8 cellular contexts compared by ENCODE assay signal in genomic region chr11:124402326-124402922, GRCh38. TPM values are rescaled to one million over a fixed set of nuclear protein-coding genes. Genes with fewer than 3 reads are reported as not detected.
DNase-seq lines count a peak whose midpoint lies in the region; ATAC-seq and TF ChIP-seq lines count a peak whose summit lies in the region.

No MANE protein-coding gene starts in this region.

- DNase-seq in CD1c-positive myeloid dendritic cell (ENCODE audit: extremely low spot score) (peak; percentile 65), GM13976 (ENCODE audit: low spot score) (peak; percentile 67), NCI-H446 treated with DMSO at 0.1 percent for 48 hours (lab: John Stamatoyannopoulos, UW) (peak; percentile 28), glomerular visceral epithelial cell (ENCODE audit: extremely low spot score) (peak; percentile 53), prostate gland (ENCODE audit: low spot score) (peak; percentile 39), OCI-M2 (lab: John Stamatoyannopoulos, UW; ENCODE audit: unreplicated experiment) (no peak)
- peak; percentile 31 for DNase-seq in activated T-helper 1 cell treated with anti-CD3 and anti-CD28 coated beads, Interleukin-12 subunit alpha, Interleukin-12 subunit beta, Interleukin-2, Interleukin-4 antibody, amounts not matched to agents 30 ng/mL and 10 ng/mL and 1 ng/mL, durations not matched to agents 14 hours and 24 hours and 36 hours (ENCODE audit: low spot score)

- TF ChIP-seq POLR2A in prostate gland (IDR thresholded peaks at IDR 0.05), result no peak

- no peaks in the 10 kb centered on the region for H3K9me3 Mint-ChIP-seq in activated T-helper 1 cell treated with anti-CD3 and anti-CD28 coated beads, Interleukin-12 subunit alpha, Interleukin-12 subunit beta, Interleukin-2, Interleukin-4 antibody, amounts not matched to agents 30 ng/mL and 10 ng/mL and 1 ng/mL, durations not matched to agents 14 hours and 24 hours and 36 hours

- H3K4me3 ChIP-seq in prostate gland, result no peak overlapping the region

- in situ Hi-C loops in GM13976 (cut with MboI; ENCODE audit: low sequenced_read_pairs, unreplicated experiment), result loop anchor here (25.0 kb wide), 1 partner anchor 185 kb away; no protein-coding TSS in a partner anchor

- H3K4me1 Mint-ChIP-seq in activated T-helper 1 cell treated with anti-CD3 and anti-CD28 coated beads, Interleukin-12 subunit alpha, Interleukin-12 subunit beta, Interleukin-2, Interleukin-4 antibody, amounts not matched to agents 30 ng/mL and 10 ng/mL and 1 ng/mL, durations not matched to agents 14 hours and 24 hours and 36 hours (ENCODE audit: low read depth), result no peaks in the 10 kb centered on the region

- no peaks in the 10 kb centered on the region for H3K4me1 ChIP-seq in prostate gland (replicated peaks)

- intact Hi-C loops in activated T-helper 1 cell treated with anti-CD3 and anti-CD28 coated beads, Interleukin-12 subunit alpha, Interleukin-12 subunit beta, Interleukin-2, Interleukin-4 antibody, amounts not matched to agents 30 ng/mL and 10 ng/mL and 1 ng/mL, durations not matched to agents 14 hours and 24 hours and 36 hours (cut with micrococcal nuclease), result loop anchor here (2.0 kb wide), 1 partner anchor 332 kb away; no protein-coding TSS in a partner anchor
- intact Hi-C loops in prostate gland (cut with DNase I), result no loop called here

- H3K27me3 ChIP-seq in prostate gland (replicated peaks; ENCODE audit: insufficient read depth), result no peaks in the 10 kb centered on the region

- H3K36me3 Mint-ChIP-seq in activated T-helper 1 cell treated with anti-CD3 and anti-CD28 coated beads, Interleukin-12 subunit alpha, Interleukin-12 subunit beta, Interleukin-2, Interleukin-4 antibody, amounts not matched to agents 30 ng/mL and 10 ng/mL and 1 ng/mL, durations not matched to agents 14 hours and 24 hours and 36 hours (ENCODE audit: low read depth), result no peaks in the 10 kb centered on the region

- no peaks in the 10 kb centered on the region for H3K36me3 ChIP-seq in prostate gland

- no peaks in the 10 kb centered on the region for H3K9me3 ChIP-seq in prostate gland

- TF ChIP-seq CTCF in GM13976 (IDR thresholded peaks at IDR 0.05; ENCODE audit: borderline replicate concordance, control extremely low read depth, extremely low read depth, insufficient read depth, missing control alignments) (peak; percentile 79), prostate gland (IDR thresholded peaks at IDR 0.05) (peak in 3 of 4 experiments; percentile 23 to 58 (median 34))

- 39% methylated on average over 8 of the region's 8 CpGs for WGBS in prostate gland

- ATAC-seq in HG02885 (IDR thresholded peaks at IDR 0.05; ENCODE audit: poor library complexity, unreplicated experiment), result peak; percentile 93

- no peak overlapping the region for H3K4me3 Mint-ChIP-seq in activated T-helper 1 cell treated with anti-CD3 and anti-CD28 coated beads, Interleukin-12 subunit alpha, Interleukin-12 subunit beta, Interleukin-2, Interleukin-4 antibody, amounts not matched to agents 30 ng/mL and 10 ng/mL and 1 ng/mL, durations not matched to agents 14 hours and 24 hours and 36 hours

- H3K27ac Mint-ChIP-seq in activated T-helper 1 cell treated with anti-CD3 and anti-CD28 coated beads, Interleukin-12 subunit alpha, Interleukin-12 subunit beta, Interleukin-2, Interleukin-4 antibody, amounts not matched to agents 30 ng/mL and 10 ng/mL and 1 ng/mL, durations not matched to agents 14 hours and 24 hours and 36 hours, result no peak overlapping the region

- no peak overlapping the region for H3K27ac ChIP-seq in prostate gland

- peaks cover 4% of the 10 kb centered on the region for H3K27me3 Mint-ChIP-seq in activated T-helper 1 cell treated with anti-CD3 and anti-CD28 coated beads, Interleukin-12 subunit alpha, Interleukin-12 subunit beta, Interleukin-2, Interleukin-4 antibody, amounts not matched to agents 30 ng/mL and 10 ng/mL and 1 ng/mL, durations not matched to agents 14 hours and 24 hours and 36 hours (ENCODE audit: insufficient read depth)

RNA-seq across cellular contexts. Expression of gene OR8B3, which starts 3.6 kb away (rescaled TPM):
- total RNA-seq in activated T-helper 1 cell treated with anti-CD3 and anti-CD28 coated beads, Interleukin-12 subunit alpha, Interleukin-12 subunit beta, Interleukin-2, Interleukin-4 antibody, amounts not matched to agents 30 ng/mL and 10 ng/mL and 1 ng/mL, durations not matched to agents 14 hours and 24 hours and 36 hours, result not detected in 2 replicates
- total RNA-seq in prostate gland, result not detected

RNA-seq across cellular contexts. Expression of gene OR8B2, which starts 18.1 kb away (rescaled TPM):
- total RNA-seq in activated T-helper 1 cell treated with anti-CD3 and anti-CD28 coated beads, Interleukin-12 subunit alpha, Interleukin-12 subunit beta, Interleukin-2, Interleukin-4 antibody, amounts not matched to agents 30 ng/mL and 10 ng/mL and 1 ng/mL, durations not matched to agents 14 hours and 24 hours and 36 hours, result not detected in 2 replicates
- not detected for total RNA-seq in prostate gland

RNA-seq across cellular contexts. Expression of gene OR8B4, which starts 22.2 kb away (rescaled TPM):
- not detected in 2 replicates for total RNA-seq in activated T-helper 1 cell treated with anti-CD3 and anti-CD28 coated beads, Interleukin-12 subunit alpha, Interleukin-12 subunit beta, Interleukin-2, Interleukin-4 antibody, amounts not matched to agents 30 ng/mL and 10 ng/mL and 1 ng/mL, durations not matched to agents 14 hours and 24 hours and 36 hours
- not detected for total RNA-seq in prostate gland

RNA-seq across cellular contexts. Expression of gene OR8B8, which starts 43.1 kb away (rescaled TPM):
- total RNA-seq in activated T-helper 1 cell treated with anti-CD3 and anti-CD28 coated beads, Interleukin-12 subunit alpha, Interleukin-12 subunit beta, Interleukin-2, Interleukin-4 antibody, amounts not matched to agents 30 ng/mL and 10 ng/mL and 1 ng/mL, durations not matched to agents 14 hours and 24 hours and 36 hours, result not detected in 2 replicates
- total RNA-seq in prostate gland, result not detected
